1 cellular context compared by ENCODE assay signal in the genomic region with DNA sequence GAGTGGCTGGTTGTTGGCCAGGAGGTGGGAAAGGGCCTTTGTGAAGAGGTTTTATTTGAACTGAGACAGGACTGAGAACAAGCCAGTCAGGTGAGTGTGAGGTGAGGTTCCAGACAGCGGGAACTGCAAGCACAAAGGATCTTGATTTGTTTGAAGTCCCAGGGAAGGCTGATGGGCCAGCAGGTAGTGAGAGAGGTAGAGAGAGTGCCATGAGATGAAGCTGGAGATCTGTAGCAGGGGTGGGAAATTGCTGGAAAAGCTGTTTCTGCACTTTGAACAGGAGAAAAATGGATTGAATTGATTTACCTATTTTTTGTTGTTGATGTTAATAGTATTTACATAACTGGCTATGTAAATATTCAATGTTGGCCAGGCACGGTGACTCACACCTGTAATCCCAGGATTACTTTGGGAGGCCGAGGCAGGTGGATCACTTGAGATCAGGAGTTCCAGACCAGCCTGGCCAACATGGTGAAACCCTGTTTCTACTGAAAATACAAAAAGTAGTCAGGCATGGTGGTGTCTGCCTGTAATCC.
A peak's percentile ranks its signal among the peaks of the same experiment; 100 is the strongest.
TF ChIP-seq lines count a peak whose summit lies in the region.

No MANE protein-coding gene starts in this region.

TF ChIP-seq in HepG2, 621 proteins besides CTCF, POLR2A, EP300 and RAD21 (continued from another document and continues in another):
- TF ChIP-seq, protein P1, sequence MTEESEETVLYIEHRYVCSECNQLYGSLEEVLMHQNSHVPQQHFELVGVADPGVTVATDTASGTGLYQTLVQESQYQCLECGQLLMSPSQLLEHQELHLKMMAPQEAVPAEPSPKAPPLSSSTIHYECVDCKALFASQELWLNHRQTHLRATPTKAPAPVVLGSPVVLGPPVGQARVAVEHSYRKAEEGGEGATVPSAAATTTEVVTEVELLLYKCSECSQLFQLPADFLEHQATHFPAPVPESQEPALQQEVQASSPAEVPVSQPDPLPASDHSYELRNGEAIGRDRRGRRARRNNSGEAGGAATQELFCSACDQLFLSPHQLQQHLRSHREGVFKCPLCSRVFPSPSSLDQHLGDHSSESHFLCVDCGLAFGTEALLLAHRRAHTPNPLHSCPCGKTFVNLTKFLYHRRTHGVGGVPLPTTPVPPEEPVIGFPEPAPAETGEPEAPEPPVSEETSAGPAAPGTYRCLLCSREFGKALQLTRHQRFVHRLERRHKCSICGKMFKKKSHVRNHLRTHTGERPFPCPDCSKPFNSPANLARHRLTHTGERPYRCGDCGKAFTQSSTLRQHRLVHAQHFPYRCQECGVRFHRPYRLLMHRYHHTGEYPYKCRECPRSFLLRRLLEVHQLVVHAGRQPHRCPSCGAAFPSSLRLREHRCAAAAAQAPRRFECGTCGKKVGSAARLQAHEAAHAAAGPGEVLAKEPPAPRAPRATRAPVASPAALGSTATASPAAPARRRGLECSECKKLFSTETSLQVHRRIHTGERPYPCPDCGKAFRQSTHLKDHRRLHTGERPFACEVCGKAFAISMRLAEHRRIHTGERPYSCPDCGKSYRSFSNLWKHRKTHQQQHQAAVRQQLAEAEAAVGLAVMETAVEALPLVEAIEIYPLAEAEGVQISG (CRISPR knock-in tag; IDR thresholded peaks at IDR 0.05): no peak
- TF ChIP-seq TSC22D2 (CRISPR knock-in tag; IDR thresholded peaks at IDR 0.05; ENCODE audit: borderline replicate concordance) (no peak), CEBPB (IDR thresholded peaks at IDR 0.05; ENCODE audit: borderline replicate concordance, low read depth, low read length) (no peak), ZFX (CRISPR knock-in tag; IDR thresholded peaks at IDR 0.05; ENCODE audit: low read depth) (peak; percentile 36; the same call in 1 of the 2 replicates), ZNF773 (CRISPR knock-in tag; IDR thresholded peaks at IDR 0.05; ENCODE audit: borderline replicate concordance) (no peak), ZNF432 (CRISPR knock-in tag; IDR thresholded peaks at IDR 0.05; ENCODE audit: borderline replicate concordance) (no peak), ZNF441 (CRISPR knock-in tag; IDR thresholded peaks at IDR 0.05; ENCODE audit: borderline replicate concordance) (no peak), ELF1 (CRISPR knock-in tag; IDR thresholded peaks at IDR 0.05) (no peak), ZNF34 (CRISPR knock-in tag; IDR thresholded peaks at IDR 0.05; ENCODE audit: borderline replicate concordance) (no peak), ATF7-NPFF (CRISPR knock-in tag; IDR thresholded peaks at IDR 0.05; ENCODE audit: low read depth) (no peak), ZNF776 (CRISPR knock-in tag; IDR thresholded peaks at IDR 0.05) (no peak), SRSF4 (IDR thresholded peaks at IDR 0.05; ENCODE audit: low read depth, low read length, poor library complexity, severe bottlenecking) (no peak), MAFK (conservative IDR thresholded peaks at IDR 0.05 in 1 of 2, IDR thresholded peaks at IDR 0.05 in 1 of 2; ENCODE audit: low read length in 2 of 2) (no peak), HMG20A (CRISPR knock-in tag; IDR thresholded peaks at IDR 0.05; ENCODE audit: borderline replicate concordance) (peak; percentile 60; the same call in 1 of the 2 replicates), ZNF572 (CRISPR knock-in tag; IDR thresholded peaks at IDR 0.05) (no peak), GATAD1 (CRISPR knock-in tag; IDR thresholded peaks at IDR 0.05) (no peak), KLF15 (CRISPR knock-in tag; IDR thresholded peaks at IDR 0.05; ENCODE audit: borderline replicate concordance) (no peak), ZNF720 (CRISPR knock-in tag; IDR thresholded peaks at IDR 0.05) (no peak), SP2 (CRISPR knock-in tag; IDR thresholded peaks at IDR 0.05) (no peak), NFRKB (IDR thresholded peaks at IDR 0.05) (no peak), ZFP36L1 (CRISPR knock-in tag; IDR thresholded peaks at IDR 0.05) (no peak), BORCS8-MEF2B (CRISPR knock-in tag; IDR thresholded peaks at IDR 0.05) (no peak), TEAD2 (CRISPR knock-in tag; IDR thresholded peaks at IDR 0.05) (no peak), ZNF883 (CRISPR knock-in tag; IDR thresholded peaks at IDR 0.05; ENCODE audit: not compliant biosample characterization) (no peak), CBX2 (IDR thresholded peaks at IDR 0.05; ENCODE audit: low read depth, low read length) (no peak), CBX2 (CRISPR knock-in tag; IDR thresholded peaks at IDR 0.05; ENCODE audit: low read depth) (no peak), JUND (CRISPR knock-in tag; IDR thresholded peaks at IDR 0.05) (peak; percentile 93), ZNF180 (CRISPR knock-in tag; IDR thresholded peaks at IDR 0.05; ENCODE audit: borderline replicate concordance, low read depth) (no peak), ZFYVE20 (CRISPR knock-in tag; IDR thresholded peaks at IDR 0.05; ENCODE audit: borderline replicate concordance, low read depth) (no peak), ZNF329 (CRISPR knock-in tag; IDR thresholded peaks at IDR 0.05; ENCODE audit: low read depth) (no peak), ZNF557 (CRISPR knock-in tag; IDR thresholded peaks at IDR 0.05) (no peak), ZNF12 (CRISPR knock-in tag; IDR thresholded peaks at IDR 0.05) (no peak), ZEB1 (IDR thresholded peaks at IDR 0.05; ENCODE audit: insufficient replicate concordance, low read depth) (peak; percentile 89), ZNF713 (CRISPR knock-in tag; IDR thresholded peaks at IDR 0.05) (no peak), NFIC (IDR thresholded peaks at IDR 0.05; ENCODE audit: low read length) (peak; percentile 45; the same call in 1 of the 2 replicates), TRIM24 (CRISPR knock-in tag; IDR thresholded peaks at IDR 0.05) (no peak), FOXO1 (CRISPR knock-in tag; IDR thresholded peaks at IDR 0.05) (peak; percentile 56; the same call in 1 of the 2 replicates), JARID2 (CRISPR knock-in tag; IDR thresholded peaks at IDR 0.05; ENCODE audit: insufficient replicate concordance) (no peak), MYC (CRISPR knock-in tag; IDR thresholded peaks at IDR 0.05; ENCODE audit: borderline replicate concordance) (no peak), AKAP8 (CRISPR knock-in tag; IDR thresholded peaks at IDR 0.05) (no peak), ZNF326 (CRISPR knock-in tag; IDR thresholded peaks at IDR 0.05; ENCODE audit: borderline replicate concordance) (no peak), ZNF678 (CRISPR knock-in tag; IDR thresholded peaks at IDR 0.05) (no peak), SOX5 (CRISPR knock-in tag; IDR thresholded peaks at IDR 0.05; ENCODE audit: borderline replicate concordance) (peak; percentile 85), ZSCAN22 (CRISPR knock-in tag; IDR thresholded peaks at IDR 0.05) (no peak), PHF8 (CRISPR knock-in tag; IDR thresholded peaks at IDR 0.05) (no peak)
- TF ChIP-seq, protein P2, sequence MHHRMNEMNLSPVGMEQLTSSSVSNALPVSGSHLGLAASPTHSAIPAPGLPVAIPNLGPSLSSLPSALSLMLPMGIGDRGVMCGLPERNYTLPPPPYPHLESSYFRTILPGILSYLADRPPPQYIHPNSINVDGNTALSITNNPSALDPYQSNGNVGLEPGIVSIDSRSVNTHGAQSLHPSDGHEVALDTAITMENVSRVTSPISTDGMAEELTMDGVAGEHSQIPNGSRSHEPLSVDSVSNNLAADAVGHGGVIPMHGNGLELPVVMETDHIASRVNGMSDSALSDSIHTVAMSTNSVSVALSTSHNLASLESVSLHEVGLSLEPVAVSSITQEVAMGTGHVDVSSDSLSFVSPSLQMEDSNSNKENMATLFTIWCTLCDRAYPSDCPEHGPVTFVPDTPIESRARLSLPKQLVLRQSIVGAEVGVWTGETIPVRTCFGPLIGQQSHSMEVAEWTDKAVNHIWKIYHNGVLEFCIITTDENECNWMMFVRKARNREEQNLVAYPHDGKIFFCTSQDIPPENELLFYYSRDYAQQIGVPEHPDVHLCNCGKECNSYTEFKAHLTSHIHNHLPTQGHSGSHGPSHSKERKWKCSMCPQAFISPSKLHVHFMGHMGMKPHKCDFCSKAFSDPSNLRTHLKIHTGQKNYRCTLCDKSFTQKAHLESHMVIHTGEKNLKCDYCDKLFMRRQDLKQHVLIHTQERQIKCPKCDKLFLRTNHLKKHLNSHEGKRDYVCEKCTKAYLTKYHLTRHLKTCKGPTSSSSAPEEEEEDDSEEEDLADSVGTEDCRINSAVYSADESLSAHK (CRISPR knock-in tag; IDR thresholded peaks at IDR 0.05; ENCODE audit: borderline replicate concordance): no peak
- TF ChIP-seq, protein P3, sequence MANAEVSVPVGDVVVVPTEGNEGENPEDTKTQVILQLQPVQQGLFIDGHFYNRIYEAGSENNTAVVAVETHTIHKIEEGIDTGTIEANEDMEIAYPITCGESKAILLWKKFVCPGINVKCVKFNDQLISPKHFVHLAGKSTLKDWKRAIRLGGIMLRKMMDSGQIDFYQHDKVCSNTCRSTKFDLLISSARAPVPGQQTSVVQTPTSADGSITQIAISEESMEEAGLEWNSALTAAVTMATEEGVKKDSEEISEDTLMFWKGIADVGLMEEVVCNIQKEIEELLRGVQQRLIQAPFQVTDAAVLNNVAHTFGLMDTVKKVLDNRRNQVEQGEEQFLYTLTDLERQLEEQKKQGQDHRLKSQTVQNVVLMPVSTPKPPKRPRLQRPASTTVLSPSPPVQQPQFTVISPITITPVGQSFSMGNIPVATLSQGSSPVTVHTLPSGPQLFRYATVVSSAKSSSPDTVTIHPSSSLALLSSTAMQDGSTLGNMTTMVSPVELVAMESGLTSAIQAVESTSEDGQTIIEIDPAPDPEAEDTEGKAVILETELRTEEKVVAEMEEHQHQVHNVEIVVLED (CRISPR knock-in tag; IDR thresholded peaks at IDR 0.05; ENCODE audit: borderline replicate concordance): no peak
- TF ChIP-seq, protein P4, sequence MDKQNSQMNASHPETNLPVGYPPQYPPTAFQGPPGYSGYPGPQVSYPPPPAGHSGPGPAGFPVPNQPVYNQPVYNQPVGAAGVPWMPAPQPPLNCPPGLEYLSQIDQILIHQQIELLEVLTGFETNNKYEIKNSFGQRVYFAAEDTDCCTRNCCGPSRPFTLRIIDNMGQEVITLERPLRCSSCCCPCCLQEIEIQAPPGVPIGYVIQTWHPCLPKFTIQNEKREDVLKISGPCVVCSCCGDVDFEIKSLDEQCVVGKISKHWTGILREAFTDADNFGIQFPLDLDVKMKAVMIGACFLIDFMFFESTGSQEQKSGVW (CRISPR knock-in tag; IDR thresholded peaks at IDR 0.05; ENCODE audit: borderline replicate concordance): no peak
- TF ChIP-seq, protein P5, sequence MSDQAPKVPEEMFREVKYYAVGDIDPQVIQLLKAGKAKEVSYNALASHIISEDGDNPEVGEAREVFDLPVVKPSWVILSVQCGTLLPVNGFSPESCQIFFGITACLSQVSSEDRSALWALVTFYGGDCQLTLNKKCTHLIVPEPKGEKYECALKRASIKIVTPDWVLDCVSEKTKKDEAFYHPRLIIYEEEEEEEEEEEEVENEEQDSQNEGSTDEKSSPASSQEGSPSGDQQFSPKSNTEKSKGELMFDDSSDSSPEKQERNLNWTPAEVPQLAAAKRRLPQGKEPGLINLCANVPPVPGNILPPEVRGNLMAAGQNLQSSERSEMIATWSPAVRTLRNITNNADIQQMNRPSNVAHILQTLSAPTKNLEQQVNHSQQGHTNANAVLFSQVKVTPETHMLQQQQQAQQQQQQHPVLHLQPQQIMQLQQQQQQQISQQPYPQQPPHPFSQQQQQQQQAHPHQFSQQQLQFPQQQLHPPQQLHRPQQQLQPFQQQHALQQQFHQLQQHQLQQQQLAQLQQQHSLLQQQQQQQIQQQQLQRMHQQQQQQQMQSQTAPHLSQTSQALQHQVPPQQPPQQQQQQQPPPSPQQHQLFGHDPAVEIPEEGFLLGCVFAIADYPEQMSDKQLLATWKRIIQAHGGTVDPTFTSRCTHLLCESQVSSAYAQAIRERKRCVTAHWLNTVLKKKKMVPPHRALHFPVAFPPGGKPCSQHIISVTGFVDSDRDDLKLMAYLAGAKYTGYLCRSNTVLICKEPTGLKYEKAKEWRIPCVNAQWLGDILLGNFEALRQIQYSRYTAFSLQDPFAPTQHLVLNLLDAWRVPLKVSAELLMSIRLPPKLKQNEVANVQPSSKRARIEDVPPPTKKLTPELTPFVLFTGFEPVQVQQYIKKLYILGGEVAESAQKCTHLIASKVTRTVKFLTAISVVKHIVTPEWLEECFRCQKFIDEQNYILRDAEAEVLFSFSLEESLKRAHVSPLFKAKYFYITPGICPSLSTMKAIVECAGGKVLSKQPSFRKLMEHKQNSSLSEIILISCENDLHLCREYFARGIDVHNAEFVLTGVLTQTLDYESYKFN (CRISPR knock-in tag; conservative IDR thresholded peaks at IDR 0.05): peak; percentile 92
- TF ChIP-seq, protein P6, sequence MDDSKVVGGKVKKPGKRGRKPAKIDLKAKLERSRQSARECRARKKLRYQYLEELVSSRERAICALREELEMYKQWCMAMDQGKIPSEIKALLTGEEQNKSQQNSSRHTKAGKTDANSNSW (CRISPR knock-in tag; IDR thresholded peaks at IDR 0.05; ENCODE audit: borderline replicate concordance): no peak
- TF ChIP-seq, protein P7, sequence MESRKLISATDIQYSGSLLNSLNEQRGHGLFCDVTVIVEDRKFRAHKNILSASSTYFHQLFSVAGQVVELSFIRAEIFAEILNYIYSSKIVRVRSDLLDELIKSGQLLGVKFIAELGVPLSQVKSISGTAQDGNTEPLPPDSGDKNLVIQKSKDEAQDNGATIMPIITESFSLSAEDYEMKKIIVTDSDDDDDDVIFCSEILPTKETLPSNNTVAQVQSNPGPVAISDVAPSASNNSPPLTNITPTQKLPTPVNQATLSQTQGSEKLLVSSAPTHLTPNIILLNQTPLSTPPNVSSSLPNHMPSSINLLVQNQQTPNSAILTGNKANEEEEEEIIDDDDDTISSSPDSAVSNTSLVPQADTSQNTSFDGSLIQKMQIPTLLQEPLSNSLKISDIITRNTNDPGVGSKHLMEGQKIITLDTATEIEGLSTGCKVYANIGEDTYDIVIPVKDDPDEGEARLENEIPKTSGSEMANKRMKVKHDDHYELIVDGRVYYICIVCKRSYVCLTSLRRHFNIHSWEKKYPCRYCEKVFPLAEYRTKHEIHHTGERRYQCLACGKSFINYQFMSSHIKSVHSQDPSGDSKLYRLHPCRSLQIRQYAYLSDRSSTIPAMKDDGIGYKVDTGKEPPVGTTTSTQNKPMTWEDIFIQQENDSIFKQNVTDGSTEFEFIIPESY (CRISPR knock-in tag; IDR thresholded peaks at IDR 0.05): no peak
- TF ChIP-seq, protein P8, sequence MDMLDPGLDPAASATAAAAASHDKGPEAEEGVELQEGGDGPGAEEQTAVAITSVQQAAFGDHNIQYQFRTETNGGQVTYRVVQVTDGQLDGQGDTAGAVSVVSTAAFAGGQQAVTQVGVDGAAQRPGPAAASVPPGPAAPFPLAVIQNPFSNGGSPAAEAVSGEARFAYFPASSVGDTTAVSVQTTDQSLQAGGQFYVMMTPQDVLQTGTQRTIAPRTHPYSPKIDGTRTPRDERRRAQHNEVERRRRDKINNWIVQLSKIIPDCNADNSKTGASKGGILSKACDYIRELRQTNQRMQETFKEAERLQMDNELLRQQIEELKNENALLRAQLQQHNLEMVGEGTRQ (IDR thresholded peaks at IDR 0.05; ENCODE audit: low read depth, low read length): no peak
- TF ChIP-seq, protein P8 (CRISPR knock-in tag; IDR thresholded peaks at IDR 0.05; ENCODE audit: borderline replicate concordance): no peak
